23 cellular contexts compared by ENCODE assay signal in the genomic region with DNA sequence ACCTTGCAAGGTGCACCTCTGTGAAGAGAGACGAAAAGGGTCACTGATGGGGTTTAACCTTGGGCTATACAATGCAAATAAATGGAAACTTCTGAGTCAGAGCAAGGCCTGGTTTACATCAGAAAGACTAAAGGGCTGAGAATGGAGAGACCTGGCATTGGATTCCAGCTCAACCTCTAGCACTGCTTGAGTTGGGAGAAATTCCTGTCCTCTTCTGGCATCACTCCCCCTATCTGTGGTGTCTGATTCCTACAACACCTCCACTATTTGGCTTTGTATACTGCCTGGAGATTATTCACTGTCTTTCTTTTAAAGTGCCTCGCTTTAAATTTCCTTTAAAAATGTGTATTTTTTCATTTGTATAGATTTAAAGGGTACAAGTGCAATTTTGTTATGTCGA.
DNase-seq lines count a peak whose midpoint lies in the region; ATAC-seq, FAIRE-seq and TF ChIP-seq lines count a peak whose summit lies in the region.
"Had no signal": no experiment of that assay in that cellular context is flagged by ENCODE, and none has a peak within 500 bp of the region (broad histone marks: within the 10 kb centered on the region; RNA-seq: fewer than 3 reads in every experiment).

No MANE protein-coding gene starts in this region.

- H3K36me3 Mint-ChIP-seq in neural progenitor cell, result no peaks in the 10 kb centered on the region
- H3K36me3 Mint-ChIP-seq: activated naive CD4-positive, alpha-beta T cell treated with anti-CD3 and anti-CD28 coated beads, Interleukin-2, amount 50 U/mL, for 72 hours; stimulated activated effector memory CD8-positive, alpha-beta T cell treated with anti-CD3 and anti-CD28 coated beads, Interleukin-12 subunit alpha, Interleukin-12 subunit beta, amount 100 ng/mL, for 72 hours had no signal

- H3K9me3 ChIP-seq in HUES48 (ENCODE audit: control insufficient read depth, insufficient read depth, low read length), result no peaks in the 10 kb centered on the region
- no peaks in the 10 kb centered on the region for H3K9me3 ChIP-seq in K562 (replicated peaks; ENCODE audit: control insufficient read depth, insufficient read depth, low read depth, low read length)
- no peaks in the 10 kb centered on the region for H3K9me3 ChIP-seq in neural progenitor cell (ENCODE audit: low read depth)
- H3K9me3 ChIP-seq: lower lobe of right lung, suprapubic skin, uterus had no signal

- no peak overlapping the region for H3K4me3 Mint-ChIP-seq in neural progenitor cell
- H3K4me3 Mint-ChIP-seq: dendritic cell treated with granulocyte-macrophage colony-stimulating factor and Interleukin-4, amounts not matched to agents 40 ng/mL and 50 ng/mL, for 4 days; stimulated activated effector memory CD8-positive, alpha-beta T cell treated with anti-CD3 and anti-CD28 coated beads, Interleukin-12 subunit alpha, Interleukin-12 subunit beta, amount 100 ng/mL, for 72 hours had no signal

- H3K27me3 ChIP-seq in HUES48 (ENCODE audit: control insufficient read depth, insufficient read depth, low read length), result no peaks in the 10 kb centered on the region
- H3K27me3 ChIP-seq in K562 (ENCODE audit: control insufficient read depth in 2 of 2, insufficient read depth in 2 of 2, low read length in 2 of 2), result peaks cover 2 to 18% of the 10 kb centered on the region in 2 experiments; a peak in 3 of 5 replicates
- H3K27me3 ChIP-seq in neural progenitor cell, result no peaks in the 10 kb centered on the region
- H3K27me3 ChIP-seq: uterus had no signal

- intact Hi-C loops in K562 (cut with micrococcal nuclease), result no loop called here

- no peak for TF ChIP-seq POLR2A in K562 (conservative IDR thresholded peaks at IDR 0.05)
- no peak for TF ChIP-seq POLR2A in erythroblast (IDR thresholded peaks at IDR 0.05; ENCODE audit: low read length)

- WGBS in K562 (ENCODE audit: insufficient coverage, low coverage, missing lambda C conversion rate), result 0% methylated on average over 3 of the region's 3 CpGs

- H3K36me3 ChIP-seq in HUES48 (ENCODE audit: control insufficient read depth, insufficient read depth, low read length), result no peaks in the 10 kb centered on the region
- H3K36me3 ChIP-seq in K562 (ENCODE audit: control insufficient read depth, insufficient read depth, low read length), result no peaks in the 10 kb centered on the region
- no peaks in the 10 kb centered on the region for H3K36me3 ChIP-seq in neural progenitor cell
- H3K36me3 ChIP-seq: lower lobe of right lung, suprapubic skin, uterus had no signal

- no peak overlapping the region for H3K27ac Mint-ChIP-seq in neural progenitor cell
- H3K27ac Mint-ChIP-seq: activated naive CD4-positive, alpha-beta T cell treated with anti-CD3 and anti-CD28 coated beads, Interleukin-2, amount 50 U/mL, for 72 hours; dendritic cell treated with granulocyte-macrophage colony-stimulating factor and Interleukin-4, amounts not matched to agents 40 ng/mL and 50 ng/mL, for 4 days; stimulated activated effector memory CD8-positive, alpha-beta T cell treated with anti-CD3 and anti-CD28 coated beads, Interleukin-12 subunit alpha, Interleukin-12 subunit beta, amount 100 ng/mL, for 72 hours had no signal

- H3F3A ChIP-seq in neural progenitor cell (ENCODE audit: low read depth), result no peaks in the 10 kb centered on the region

- H2AFZ ChIP-seq in K562 (ENCODE audit: low read depth, low read length), result no peak overlapping the region
- no peak overlapping the region for H2AFZ ChIP-seq in neural progenitor cell (replicated peaks)

- no TSS peak for BruUV-seq in K562 (replicated peaks; lab: Mats Ljungman, UMichigan)

- no peak for TF ChIP-seq RAD21 in K562 (CRISPR knock-in tag; conservative IDR thresholded peaks at IDR 0.05 in 1 of 2, IDR thresholded peaks at IDR 0.05 in 1 of 2)

- no peaks in the 10 kb centered on the region for H3K9me3 Mint-ChIP-seq in neural progenitor cell
- H3K9me3 Mint-ChIP-seq: dendritic cell treated with granulocyte-macrophage colony-stimulating factor and Interleukin-4, amounts not matched to agents 40 ng/mL and 50 ng/mL, for 4 days; stimulated activated effector memory CD8-positive, alpha-beta T cell treated with anti-CD3 and anti-CD28 coated beads, Interleukin-12 subunit alpha, Interleukin-12 subunit beta, amount 100 ng/mL, for 72 hours had no signal

- POLR2A ChIA-PET in K562 (lab: Yijun Ruan, JAX), result interaction anchor here (0.6 to 0.8 kb wide), 2 partner anchors 10 to 78 kb away, joined by 3 to 4 read pairs; no protein-coding TSS in a partner anchor

- CTCF ChIA-PET in K562 (lab: Yijun Ruan, JAX; ENCODE audit: low intra/inter-chr PET ratio), result no interaction called here

- H3K4me1 ChIP-seq in HUES48 (ENCODE audit: control insufficient read depth, insufficient read depth, low read length) (peaks cover 7% of the 10 kb centered on the region), K562 (replicated peaks in 1 of 2; ENCODE audit: control insufficient read depth in 2 of 2, insufficient read depth in 2 of 2, low read length in 2 of 2) (no peaks in the 10 kb centered on the region), neural progenitor cell (no peaks in the 10 kb centered on the region)
- H3K4me1 ChIP-seq: lower lobe of right lung, suprapubic skin, uterus had no signal

- TF ChIP-seq CTCF in K562 (IDR thresholded peaks at IDR 0.05 in 2 of 3, conservative IDR thresholded peaks at IDR 0.05 in 1 of 3; ENCODE audit: insufficient read depth in 2 of 3, low read depth in 1 of 3, low read length in 3 of 3) (peak; percentile 26 to 37 (median 28); a peak in 3 of 6 replicates), neural progenitor cell (IDR thresholded peaks at IDR 0.05) (peak; percentile 57)

- DNase-seq in ELF-1 (ENCODE audit: low read depth, low spot score) (peak; percentile 45), K562 (ENCODE audit: extremely low read depth in 1 of 4, low spot score in 3 of 4) (peak in 1 of 4 experiments; percentile 13), neural progenitor cell (ENCODE audit: low spot score) (peak; percentile 27), NCI-H1105 treated with DMSO at 0.1 percent for 48 hours (lab: John Stamatoyannopoulos, UW) (no peak), erythroblast (lab: John Stamatoyannopoulos, UW) (no peak)
- DNase-seq: activated CD4-positive, alpha-beta T cell treated with anti-CD3 and anti-CD28 coated beads, Interleukin-2, amount 50 U/mL, for 1 hour; aorta; hippocampal formation; kidney; lower lobe of right lung; NCI-H2081; NK-92 treated with Interleukin-12 subunit alpha and Interleukin-12 subunit beta, amount 100 ng/mL, for 24 hours; small intestine; stimulated activated CD4-positive, alpha-beta T cell treated with anti-CD3 and anti-CD28 coated beads, Interleukin-2, amount 100 ng/mL, for 24 hours; uterus had no signal

- H3K27ac ChIP-seq in HUES48 (ENCODE audit: low read depth, low read length), result peak overlapping the region; percentile 23
- no peak overlapping the region for H3K27ac ChIP-seq in K562 (ENCODE audit: extremely low read depth, low read depth, low read length)
- no peak overlapping the region for H3K27ac ChIP-seq in neural progenitor cell
- H3K27ac ChIP-seq: lower lobe of right lung, SK-N-MC, suprapubic skin, uterus, VCaP had no signal

- H3K4me3 ChIP-seq in HUES48 (ENCODE audit: low read depth, low read length) (no peak overlapping the region), K562 (no peak overlapping the region), neural progenitor cell (no peak overlapping the region)
- H3K4me3 ChIP-seq: lower lobe of right lung, SK-N-MC, suprapubic skin, uterus had no signal

- H4K20me1 ChIP-seq in K562 (replicated peaks; ENCODE audit: control insufficient read depth, insufficient read depth, low read length) (no peaks in the 10 kb centered on the region), neural progenitor cell (ENCODE audit: low read depth) (no peaks in the 10 kb centered on the region)

- H3K27me3 Mint-ChIP-seq in neural progenitor cell (ENCODE audit: insufficient read depth, low read depth), result peaks cover 4% of the 10 kb centered on the region
- H3K27me3 Mint-ChIP-seq: dendritic cell treated with granulocyte-macrophage colony-stimulating factor and Interleukin-4, amounts not matched to agents 40 ng/mL and 50 ng/mL, for 4 days had no signal

- H3K9ac ChIP-seq in HUES48 (ENCODE audit: low read depth, low read length), result no peak overlapping the region
- no peak overlapping the region for H3K9ac ChIP-seq in K562 (ENCODE audit: insufficient read depth in 1 of 2, low read depth in 2 of 2, low read length in 2 of 2)
- no peak overlapping the region for H3K9ac ChIP-seq in neural progenitor cell

- FAIRE-seq in K562 (lab: Jason Lieb, UNC), result no peak
- FAIRE-seq: kidney, small intestine had no signal

- H3K4me2 ChIP-seq in K562 (ENCODE audit: insufficient read depth, low read length), result no peak overlapping the region
- H3K4me2 ChIP-seq in neural progenitor cell, result no peak overlapping the region

- H3K79me2 ChIP-seq in K562 (ENCODE audit: control insufficient read depth, insufficient read depth, low read length) (no peaks in the 10 kb centered on the region), neural progenitor cell (ENCODE audit: low read depth) (no peaks in the 10 kb centered on the region)

- ATAC-seq in K562 (no peak), GM21576 (IDR thresholded peaks at IDR 0.05; ENCODE audit: unreplicated experiment) (no peak)
- ATAC-seq: activated naive CD4-positive, alpha-beta T cell treated with anti-CD3 and anti-CD28 coated beads, Interleukin-2, amount 50 U/mL, for 72 hours; lower lobe of right lung; stimulated activated effector memory CD8-positive, alpha-beta T cell treated with anti-CD3 and anti-CD28 coated beads, Interleukin-12 subunit alpha, Interleukin-12 subunit beta, amount 100 ng/mL, for 72 hours had no signal

- no peaks in the 10 kb centered on the region for H3K4me1 Mint-ChIP-seq in neural progenitor cell
- H3K4me1 Mint-ChIP-seq: stimulated activated effector memory CD8-positive, alpha-beta T cell treated with anti-CD3 and anti-CD28 coated beads, Interleukin-12 subunit alpha, Interleukin-12 subunit beta, amount 100 ng/mL, for 72 hours had no signal

- in situ Hi-C loops in K562 (cut with MboI), result no loop called here

- no peaks in the 10 kb centered on the region for H3K9me1 ChIP-seq in K562 (ENCODE audit: control insufficient read depth, insufficient read depth, low read length)

- TF ChIP-seq EP300 in K562 (IDR thresholded peaks at IDR 0.05; ENCODE audit: low read length), result no peak

TF ChIP-seq in K562, 482 proteins besides CTCF, POLR2A, EP300 and RAD21 (continues in another document):
- no peak for TF ChIP-seq ZNF263 (CRISPR knock-in tag; IDR thresholded peaks at IDR 0.05; ENCODE audit: borderline replicate concordance)
- TF ChIP-seq HSF4 (CRISPR knock-in tag; IDR thresholded peaks at IDR 0.05; ENCODE audit: borderline replicate concordance), result no peak
- no peak for TF ChIP-seq L3MBTL2 (IDR thresholded peaks at IDR 0.05)
- TF ChIP-seq ETS2 (tag; IDR thresholded peaks at IDR 0.05; ENCODE audit: borderline replicate concordance, poor library complexity, severe bottlenecking), result no peak
- no peak for TF ChIP-seq STAT5B (CRISPR knock-in tag; IDR thresholded peaks at IDR 0.05)
- TF ChIP-seq POLR2B (IDR thresholded peaks at IDR 0.05; ENCODE audit: low read depth, partially characterized antibody), result no peak
- no peak for TF ChIP-seq NEUROD1 (IDR thresholded peaks at IDR 0.05; ENCODE audit: borderline replicate concordance, low read depth, low read length, partially characterized antibody)

Comparison
In these comparisons a context has a peak if more than half of its experiments do, and no peak if none do; other contexts are left out.
1. DNase-seq: peak in ELF-1 (single experiment) and neural progenitor cell (single experiment); none in NCI-H1105 treated with DMSO at 0.1 percent for 48 hours (single experiment) and erythroblast (0 of 2).